8 cellular contexts compared by ENCODE assay signal in the genomic region with DNA sequence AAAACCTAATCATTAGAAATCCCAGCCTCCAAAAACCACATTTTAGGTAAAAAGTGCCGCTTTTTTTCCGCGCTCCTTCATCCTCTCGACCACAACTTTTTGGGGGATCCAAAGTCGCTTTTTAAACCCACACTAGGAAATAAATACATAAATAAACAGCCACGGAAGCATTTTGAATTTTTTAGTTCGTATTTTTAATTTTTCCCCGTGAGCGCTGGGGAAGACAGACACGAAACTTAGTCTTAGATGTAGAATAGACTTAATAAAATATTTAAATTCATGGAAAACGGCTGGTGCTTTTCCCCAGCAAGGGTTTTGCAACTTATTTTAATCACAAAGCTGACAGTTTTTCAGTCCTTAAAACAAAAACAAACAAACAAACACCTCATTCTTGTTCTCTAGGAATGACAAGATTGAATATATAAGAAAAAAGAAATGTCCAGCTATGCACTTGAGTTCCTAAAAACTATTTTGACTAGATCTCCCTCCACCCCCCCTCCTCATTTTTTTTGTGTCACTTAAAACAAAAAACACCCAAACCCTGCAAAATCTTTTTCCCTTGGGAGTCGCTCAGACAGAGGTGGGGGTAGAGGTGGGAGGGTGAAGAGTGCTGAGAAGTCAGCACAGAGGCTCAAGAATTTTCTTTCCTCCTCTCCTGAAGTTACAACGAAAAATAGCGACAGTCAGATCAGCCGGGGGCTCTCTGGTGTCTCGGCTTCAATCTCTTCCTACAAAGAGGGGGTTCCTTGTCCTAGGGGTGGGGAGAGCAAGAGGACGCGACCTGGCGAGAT. TPM values are rescaled to one million over a fixed set of nuclear protein-coding genes. Genes with fewer than 3 reads are reported as not detected.
DNase-seq lines count a peak whose midpoint lies in the region; ATAC-seq and TF ChIP-seq lines count a peak whose summit lies in the region.

No MANE protein-coding gene starts in this region.

- no peak for DNase-seq in CD14-positive monocyte (ENCODE audit: low spot score)
- peak; percentile 61 for DNase-seq in M059J (ENCODE audit: low read depth)
- DNase-seq in dorsolateral prefrontal cortex: no peak
- DNase-seq in nephron progenitor cell: no peak
- DNase-seq in anterior cingulate cortex (lab: John Stamatoyannopoulos, UW): no peak
- DNase-seq in KG1 (lab: John Stamatoyannopoulos, UW): no peak
- DNase-seq in T-helper 9 cell: no peak

- H3K27me3 ChIP-seq in dorsolateral prefrontal cortex: peaks cover 0 to 70% (median 36%) of the 10 kb centered on the region in 45 donors

- intact Hi-C loops in CD14-positive monocyte (cut with micrococcal nuclease): loop anchor here (5.0 to 10.0 kb wide), 6 partner anchors 44 to 766 kb away; partner anchors contain the start of gene SUPT3H (in 1 of the 2)
- intact Hi-C loops in dorsolateral prefrontal cortex (cut with DNase I): loop anchor here (1.0 to 10.0 kb wide), 4 partner anchors 43 to 504 kb away; partner anchors contain the start of gene SUPT3H (in 1 of the 2)

- H3K9me3 Mint-ChIP-seq in CD14-positive monocyte: peaks cover 0 to 2% (median 0%) of the 10 kb centered on the region in 7 donors
- no peaks in the 10 kb centered on the region for H3K9me3 Mint-ChIP-seq in nephron progenitor cell

- H3K27ac Mint-ChIP-seq in CD14-positive monocyte: peak overlapping the region; percentile 74 to 91 (median 88)
- peak overlapping the region; percentile 82 for H3K27ac Mint-ChIP-seq in nephron progenitor cell

- H3K4me3 Mint-ChIP-seq in CD14-positive monocyte (peak overlapping the region; percentile 98 to 99), nephron progenitor cell (peak overlapping the region; percentile 95)

- H3K4me3 ChIP-seq in dorsolateral prefrontal cortex: peak overlapping the region; percentile 50 to 84 (median 67)

- peaks cover 9 to 20% (median 17%) of the 10 kb centered on the region in 3 donors for H3K27me3 Mint-ChIP-seq in CD14-positive monocyte (ENCODE audit: low read depth in 3 of 3)
- peaks cover 87% of the 10 kb centered on the region for H3K27me3 Mint-ChIP-seq in nephron progenitor cell (ENCODE audit: low read depth, poor library complexity)

- H3K27ac ChIP-seq in dorsolateral prefrontal cortex: peak overlapping the region in 47 of 59 donors; percentile 16 to 89 (median 63)

- no peak for TF ChIP-seq CTCF in CD14-positive monocyte (IDR thresholded peaks at IDR 0.05)
- TF ChIP-seq CTCF in dorsolateral prefrontal cortex (IDR thresholded peaks at IDR 0.05 in 54 of 56, conservative IDR thresholded peaks at IDR 0.05 in 2 of 56; ENCODE audit: low read depth in 1 of 56, partially characterized antibody in 56 of 56): peak in 2 of 56 donors; percentile 3 to 10
- no peak for TF ChIP-seq CTCF in nephron progenitor cell (IDR thresholded peaks at IDR 0.05)

- H3K36me3 Mint-ChIP-seq in CD14-positive monocyte (no peaks in the 10 kb centered on the region), nephron progenitor cell (ENCODE audit: low read depth) (no peaks in the 10 kb centered on the region)

- peaks cover 39% of the 10 kb centered on the region for H3K4me1 Mint-ChIP-seq in CD14-positive monocyte
- peaks cover 46% of the 10 kb centered on the region for H3K4me1 Mint-ChIP-seq in nephron progenitor cell

- no peak for ATAC-seq in GM18858 (IDR thresholded peaks at IDR 0.05; ENCODE audit: unreplicated experiment)

RNA-seq across cellular contexts. Expression of gene SUPT3H, which starts 43.4 kb away (rescaled TPM):
- 1 to 10 TPM; 2.4 to 3.5 TPM for polyA plus RNA-seq in CD14-positive monocyte
- total RNA-seq in M059J (2014; rRNA removed; shearing (Covaris generic)): 4.5 and 7.3 TPM in 2 replicates
- total RNA-seq in dorsolateral prefrontal cortex: 10 to 100 TPM; 19.4 to 51.1 (median 30.3) TPM
